In genomic region chr5:138336952-138337684, GRCh38 we compare ENCODE assay signal across 8 cellular contexts. TPM values are rescaled to one million over a fixed set of nuclear protein-coding genes. Genes with fewer than 3 reads are reported as not detected.
DNase-seq lines count a peak whose midpoint lies in the region; FAIRE-seq and TF ChIP-seq lines count a peak whose summit lies in the region.

No MANE protein-coding gene starts in this region.

- H3K4me3 ChIP-seq in LNCaP clone FGC (ENCODE audit: low read depth, low read length) (peak overlapping the region; percentile 76), esophagus (ENCODE audit: low read depth in 1 of 2, low read length in 2 of 2) (peak overlapping the region; percentile 70 to 74)

- no peak for TF ChIP-seq CTCF in LNCaP clone FGC (IDR thresholded peaks at IDR 0.05; ENCODE audit: control insufficient read depth, extremely low read depth, insufficient read depth)

- TF ChIP-seq POLR2A in H54 (IDR thresholded peaks at IDR 0.05; ENCODE audit: low read depth, low read length) = no peak

- DNase-seq in SIG-M5 treated with dmso at 0.1 percent for 504 hours (lab: John Stamatoyannopoulos, UW; ENCODE audit: unreplicated experiment) (peak; percentile 87), SIG-M5 (lab: John Stamatoyannopoulos, UW) (no peak), H54 (ENCODE audit: insufficient read length, low spot score) (peak; percentile 49), LNCaP clone FGC (ENCODE audit: low read depth) (peak; percentile 44), UCSD-AML1 (lab: John Stamatoyannopoulos, UW; ENCODE audit: unreplicated experiment) (peak; percentile 95), mucosa of gallbladder (ENCODE audit: low spot score) (peak; percentile 80), ureter (ENCODE audit: low spot score) (peak; percentile 76)

- peaks cover 0 to 2% of the 10 kb centered on the region in 2 donors for H3K36me3 ChIP-seq in esophagus (ENCODE audit: control insufficient read depth in 2 of 2, insufficient read depth in 2 of 2, low read length in 1 of 2)

- H3K27me3 ChIP-seq in esophagus (ENCODE audit: control insufficient read depth in 1 of 2, insufficient read depth in 2 of 2, low read length in 2 of 2) = no peaks in the 10 kb centered on the region

- no peaks in the 10 kb centered on the region for H3K9me3 ChIP-seq in esophagus (ENCODE audit: control insufficient read depth in 2 of 2, insufficient read depth in 1 of 2, low read depth in 1 of 2, low read length in 1 of 2)

- no peak for FAIRE-seq in H54 (lab: Jason Lieb, UNC)

- peaks cover 0 to 6% of the 10 kb centered on the region in 2 donors for H3K4me1 ChIP-seq in esophagus (ENCODE audit: control insufficient read depth in 2 of 2, insufficient read depth in 2 of 2, low read length in 1 of 2)

- H3K27ac ChIP-seq in esophagus (ENCODE audit: low read depth in 2 of 2, low read length in 1 of 2) = peak overlapping the region; percentile 85 to 98

- WGBS in esophagus, 2 donors = 17 to 21% methylated on average over 13 of the region's 13 CpGs

RNA-seq across cellular contexts. Expression of gene FAM53C, which starts 0.9 kb away (rescaled TPM):
- polyA plus RNA-seq in esophagus = 1 to 10 TPM; 7.4 to 8.7 TPM
- 29.2 TPM for total RNA-seq in mucosa of gallbladder
- total RNA-seq in ureter = 15.6 TPM

RNA-seq across cellular contexts. Expression of gene CDC25C, which starts 5.5 kb away (rescaled TPM):
- 1 to 10 TPM; 1.0 to 1.6 TPM for polyA plus RNA-seq in esophagus
- total RNA-seq in mucosa of gallbladder (0.37 TPM), ureter (not detected)

RNA-seq across cellular contexts. Expression of gene KDM3B, which starts 15.4 kb away (rescaled TPM):
- polyA plus RNA-seq in esophagus = 10 to 100 TPM; 18.7 to 20.7 TPM
- total RNA-seq in mucosa of gallbladder (65.8 TPM), ureter (79.8 TPM)
